In genomic region chr10:84214612-84215235, GRCh38 we compare ENCODE assay signal across 8 cellular contexts. TPM values are rescaled to one million over a fixed set of nuclear protein-coding genes. Genes with fewer than 3 reads are reported as not detected.
DNase-seq lines count a peak whose midpoint lies in the region; ATAC-seq and TF ChIP-seq lines count a peak whose summit lies in the region.

No MANE protein-coding gene starts in this region.

- TF ChIP-seq CTCF in GM12865 (IDR thresholded peaks at IDR 0.05; ENCODE audit: insufficient read depth, low read depth, low read length, missing control alignments) (peak; percentile 75), GM20000 (IDR thresholded peaks at IDR 0.05; ENCODE audit: extremely low read depth, missing control alignments) (peak; percentile 78), testis (IDR thresholded peaks at IDR 0.05) (peak in 1 of 3 experiments; percentile 10), vagina (IDR thresholded peaks at IDR 0.05) (no peak)

- H3K4me3 ChIP-seq in GM12865 (ENCODE audit: low read depth, low read length) (peak overlapping the region; percentile 21; the same call in 1 of the 2 replicates), testis (peak overlapping the region; percentile 18 to 39), vagina (no peak overlapping the region)

- H3K9me3 ChIP-seq in testis (no peaks in the 10 kb centered on the region), vagina (no peaks in the 10 kb centered on the region)

- H3K36me3 ChIP-seq in testis (ENCODE audit: low read depth, missing control alignments) (no peaks in the 10 kb centered on the region), vagina (no peaks in the 10 kb centered on the region)

- peak; percentile 73 for DNase-seq in GM12865 (ENCODE audit: low read depth)
- DNase-seq in GM20000 (ENCODE audit: low spot score) = peak; percentile 67
- peak; percentile 85 for DNase-seq in activated CD4-positive, alpha-beta T cell treated with anti-CD3 and anti-CD28 coated beads, Interleukin-2, amount 10 ng/mL, durations not matched to agents 24 days and 14 days
- DNase-seq in cardiac septum (ENCODE audit: low spot score) = peak; percentile 64
- peak; percentile 52 for DNase-seq in testis
- no peak for DNase-seq in vagina (ENCODE audit: extremely low spot score in 2 of 2)
- DNase-seq in epidermal melanocyte (ENCODE audit: insufficient read length, low spot score) = no peak

- peaks cover 5% of the 10 kb centered on the region for H3K9me3 Mint-ChIP-seq in activated CD4-positive, alpha-beta T cell treated with anti-CD3 and anti-CD28 coated beads, Interleukin-2, amount 10 ng/mL, durations not matched to agents 24 days and 14 days

- intact Hi-C loops in activated CD4-positive, alpha-beta T cell treated with anti-CD3 and anti-CD28 coated beads, Interleukin-2, amount 10 ng/mL, durations not matched to agents 24 days and 14 days (cut with micrococcal nuclease) = no loop called here
- intact Hi-C loops in cardiac septum (cut with DNase I) = no loop called here
- intact Hi-C loops in testis (cut with DNase I; ENCODE audit: low total_unique reads) = no loop called here
- intact Hi-C loops in vagina (cut with DNase I) = no loop called here

- H3K27ac Mint-ChIP-seq in activated CD4-positive, alpha-beta T cell treated with anti-CD3 and anti-CD28 coated beads, Interleukin-2, amount 10 ng/mL, durations not matched to agents 24 days and 14 days = no peak overlapping the region

- TF ChIP-seq POLR2A in testis (IDR thresholded peaks at IDR 0.05) = no peak
- no peak for TF ChIP-seq POLR2A in vagina (IDR thresholded peaks at IDR 0.05)

- peak overlapping the region; percentile 46 for H3K4me3 Mint-ChIP-seq in activated CD4-positive, alpha-beta T cell treated with anti-CD3 and anti-CD28 coated beads, Interleukin-2, amount 10 ng/mL, durations not matched to agents 24 days and 14 days

- H3K27me3 Mint-ChIP-seq in activated CD4-positive, alpha-beta T cell treated with anti-CD3 and anti-CD28 coated beads, Interleukin-2, amount 10 ng/mL, durations not matched to agents 24 days and 14 days = peaks cover 2% of the 10 kb centered on the region

- WGBS in testis, 2 donors = 40 to 44% methylated on average over 12 of the region's 12 CpGs

- no peaks in the 10 kb centered on the region for H3K4me1 Mint-ChIP-seq in activated CD4-positive, alpha-beta T cell treated with anti-CD3 and anti-CD28 coated beads, Interleukin-2, amount 10 ng/mL, durations not matched to agents 24 days and 14 days

- peak; percentile 89 for ATAC-seq in HG03469 (IDR thresholded peaks at IDR 0.05; ENCODE audit: unreplicated experiment)

- no peaks in the 10 kb centered on the region for H3K4me1 ChIP-seq in testis
- no peaks in the 10 kb centered on the region for H3K4me1 ChIP-seq in vagina

- H3K27me3 ChIP-seq in testis = no peaks in the 10 kb centered on the region
- H3K27me3 ChIP-seq in vagina = no peaks in the 10 kb centered on the region

- H3K36me3 Mint-ChIP-seq in activated CD4-positive, alpha-beta T cell treated with anti-CD3 and anti-CD28 coated beads, Interleukin-2, amount 10 ng/mL, durations not matched to agents 24 days and 14 days (ENCODE audit: low read depth) = no peaks in the 10 kb centered on the region

- H3K27ac ChIP-seq in testis (no peak overlapping the region), vagina (no peak overlapping the region)

RNA-seq across cellular contexts. Expression of gene LRIT2, which starts 10.6 kb away (rescaled TPM):
- total RNA-seq in activated CD4-positive, alpha-beta T cell treated with anti-CD3 and anti-CD28 coated beads, Interleukin-2, amount 10 ng/mL, durations not matched to agents 24 days and 14 days = not detected in 2 replicates
- total RNA-seq in cardiac septum (not detected), testis (under 1 TPM in 1 of 2 donors, not detected in 1; 0.12 TPM), vagina (not detected)
- polyA plus RNA-seq in testis (ENCODE audit: insufficient read depth, low read depth, low replicate concordance) = 0.20 TPM

RNA-seq across cellular contexts. Expression of gene CDHR1, which starts 20.4 kb away (rescaled TPM):
- total RNA-seq in activated CD4-positive, alpha-beta T cell treated with anti-CD3 and anti-CD28 coated beads, Interleukin-2, amount 10 ng/mL, durations not matched to agents 24 days and 14 days = 0.26 and 0.33 TPM in 2 replicates
- total RNA-seq in cardiac septum (1.3 TPM), testis (under 1 TPM; 0.19 to 0.39 TPM), vagina (6.4 TPM)
- polyA plus RNA-seq in testis (ENCODE audit: insufficient read depth, low read depth, low replicate concordance) = 0.67 TPM

RNA-seq across cellular contexts. Expression of gene LRIT1, which starts 26.6 kb away (rescaled TPM):
- total RNA-seq in activated CD4-positive, alpha-beta T cell treated with anti-CD3 and anti-CD28 coated beads, Interleukin-2, amount 10 ng/mL, durations not matched to agents 24 days and 14 days = not detected in 2 replicates
- total RNA-seq in cardiac septum (not detected), testis (1 to 10 TPM; 4.0 to 6.6 TPM), vagina (not detected)
- polyA plus RNA-seq in testis (ENCODE audit: insufficient read depth, low read depth, low replicate concordance) = 12.8 TPM

RNA-seq across cellular contexts. Expression of gene RGR, which starts 30.1 kb away (rescaled TPM):
- not detected in 2 replicates for total RNA-seq in activated CD4-positive, alpha-beta T cell treated with anti-CD3 and anti-CD28 coated beads, Interleukin-2, amount 10 ng/mL, durations not matched to agents 24 days and 14 days
- not detected for total RNA-seq in cardiac septum
- total RNA-seq in testis = 1 to 10 TPM; 3.7 to 5.9 TPM
- 2.2 TPM for polyA plus RNA-seq in testis (ENCODE audit: insufficient read depth, low read depth, low replicate concordance)
- total RNA-seq in vagina = not detected

RNA-seq across cellular contexts. Expression of gene GPR15LG, which starts 41.1 kb away (rescaled TPM):
- not detected in 2 replicates for total RNA-seq in activated CD4-positive, alpha-beta T cell treated with anti-CD3 and anti-CD28 coated beads, Interleukin-2, amount 10 ng/mL, durations not matched to agents 24 days and 14 days
- total RNA-seq in cardiac septum = not detected
- not detected for total RNA-seq in testis
- polyA plus RNA-seq in testis (ENCODE audit: insufficient read depth, low read depth, low replicate concordance) = not detected
- total RNA-seq in vagina = 98.0 TPM

Comparison
In these comparisons a context has a peak if more than half of its experiments do, and no peak if none do; other contexts are left out.
1. DNase-seq: peak in GM12865 (single experiment), GM20000 (single experiment), activated CD4-positive, alpha-beta T cell treated with anti-CD3 and anti-CD28 coated beads, Interleukin-2, amount 10 ng/mL, durations not matched to agents 24 days and 14 days (single experiment), cardiac septum (single experiment) and testis (single experiment); none in vagina (0 of 2) and epidermal melanocyte (single experiment).
2. H3K4me3 ChIP-seq: peak in GM12865 (single experiment) and testis (2 of 2); none in vagina (0 of 2).
3. CTCF ChIP-seq: peak in GM12865 (single experiment) and GM20000 (single experiment); none in vagina (0 of 3).